8 cellular contexts compared by ENCODE assay signal in the genomic region with DNA sequence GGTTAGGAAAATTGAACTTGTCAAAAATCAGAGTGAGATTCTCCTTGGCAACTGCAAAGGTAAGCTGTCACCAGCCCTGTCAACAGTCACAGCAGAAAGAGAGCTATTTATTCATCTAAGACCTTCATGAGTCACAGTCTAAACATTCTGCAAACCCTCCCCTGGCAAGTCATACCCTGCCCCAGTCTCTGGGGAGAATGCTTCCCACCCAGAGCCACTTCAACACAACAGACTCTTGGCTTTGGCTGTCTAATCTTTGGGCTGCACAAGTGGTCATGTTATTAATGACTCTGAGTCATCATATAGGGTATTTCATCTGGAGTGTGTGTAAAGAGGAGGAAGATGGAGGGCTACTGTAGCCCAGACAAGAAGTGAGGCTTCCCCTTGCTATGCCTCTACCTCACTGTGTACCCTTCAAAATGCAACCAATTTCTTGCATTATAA.
DNase-seq lines count a peak whose midpoint lies in the region; ATAC-seq and TF ChIP-seq lines count a peak whose summit lies in the region.

No MANE protein-coding gene starts in this region.

- H4K91ac ChIP-seq in H9 (ENCODE audit: insufficient read length, low read depth, low read length), result no peak overlapping the region

- TF ChIP-seq CTCF in right atrium auricular region (IDR thresholded peaks at IDR 0.05), result no peak
- no peak for TF ChIP-seq CTCF in H9 (conservative IDR thresholded peaks at IDR 0.05)
- TF ChIP-seq CTCF in WERI-Rb-1 (IDR thresholded peaks at IDR 0.05; ENCODE audit: low read depth, low read length), result no peak
- TF ChIP-seq CTCF in testis (IDR thresholded peaks at IDR 0.05), result no peak

- H3K79me1 ChIP-seq in H9 (ENCODE audit: insufficient read depth, low read depth, low read length, poor library complexity, severe bottlenecking), result no peaks in the 10 kb centered on the region

- peaks cover 2 to 19% (median 18%) of the 10 kb centered on the region in 3 experiments; a peak in 4 of 7 replicates for H3K36me3 Mint-ChIP-seq in H9 (ENCODE audit: insufficient read depth in 1 of 3, low read depth in 3 of 3)

- H3K4me1 ChIP-seq in right atrium auricular region (peaks cover 0 to 18% of the 10 kb centered on the region in 2 donors), H9 (ENCODE audit: insufficient read depth, low read length) (0 out of 2 replicates have a peak, but pooled peaks cover 3% of the 10 kb centered on the region), testis (peaks cover 19% of the 10 kb centered on the region)

- H2AK5ac ChIP-seq in H9 (ENCODE audit: insufficient read length, low read length), result no peak overlapping the region

- H2BK15ac ChIP-seq in H9 (ENCODE audit: low read depth, low read length), result no peak overlapping the region

- no peaks in the 10 kb centered on the region for H4K20me1 ChIP-seq in H9 (ENCODE audit: control insufficient read depth, insufficient read depth, insufficient read length)

- H3K4ac ChIP-seq in H9 (ENCODE audit: low read depth, low read length), result no peak overlapping the region

- no peaks in the 10 kb centered on the region for H3K23me2 ChIP-seq in H9 (ENCODE audit: insufficient read length, low read depth, low read length, poor library complexity, severe bottlenecking)

- no peaks in the 10 kb centered on the region for H3K79me2 ChIP-seq in H9 (ENCODE audit: insufficient read depth, low read length)

- H4K8ac ChIP-seq in H9 (replicated peaks; ENCODE audit: insufficient read length, low read depth, low read length), result no peak overlapping the region

- H3K4me1 Mint-ChIP-seq in H9, result peaks cover 25 to 26% of the 10 kb centered on the region in 2 experiments

- H3K4me3 Mint-ChIP-seq in H9, result no peak overlapping the region

- H2BK120ac ChIP-seq in H9 (ENCODE audit: low read depth, low read length, poor library complexity, severe bottlenecking), result no peak overlapping the region

- no peaks in the 10 kb centered on the region for H3K27me3 Mint-ChIP-seq in H9 (ENCODE audit: low read depth)

- no peak overlapping the region for H2BK20ac ChIP-seq in H9 (ENCODE audit: low read depth, low read length, poor library complexity, severe bottlenecking)

- no peak overlapping the region for H2AFZ ChIP-seq in H9 (ENCODE audit: low read length)

- DNase-seq in RPMI7951 (ENCODE audit: low read depth) (peak; percentile 97), right atrium auricular region (ENCODE audit: low spot score) (peak; percentile 74), H9 (no peak), WERI-Rb-1 (no peak), testis (no peak)
- no peak for DNase-seq in stimulated activated CD4-positive, alpha-beta T cell treated with anti-CD3 and anti-CD28 coated beads, Interleukin-1b, Interleukin-23, amount 100 ng/mL, for 48 hours

- no peak overlapping the region for H4K5ac ChIP-seq in H9 (ENCODE audit: insufficient read length, low read depth, low read length)

- H3K9ac ChIP-seq in H9 (ENCODE audit: extremely low read depth, insufficient read length, low read length), result no peak overlapping the region

- H3K4me3 ChIP-seq in right atrium auricular region (no peak overlapping the region), WERI-Rb-1 (ENCODE audit: low read depth, low read length) (no peak overlapping the region), testis (no peak overlapping the region)

- H3K9me3 ChIP-seq in right atrium auricular region, result no peaks in the 10 kb centered on the region
- H3K9me3 ChIP-seq in H9 (ENCODE audit: control insufficient read depth, low read depth, low read length), result no peaks in the 10 kb centered on the region
- H3K9me3 ChIP-seq in WERI-Rb-1 (ENCODE audit: severe bottlenecking), result no peaks in the 10 kb centered on the region
- H3K9me3 ChIP-seq in testis, result no peaks in the 10 kb centered on the region

- no peak overlapping the region for H3K23ac ChIP-seq in H9 (ENCODE audit: insufficient read length, low read depth, low read length)

- H3K14ac ChIP-seq in H9 (ENCODE audit: insufficient read depth, low read length), result no peak overlapping the region

- H3K4me2 ChIP-seq in H9 (ENCODE audit: insufficient read depth, insufficient read length, low read length), result no peak overlapping the region

- H3K36me3 ChIP-seq in right atrium auricular region (no peaks in the 10 kb centered on the region), WERI-Rb-1 (no peaks in the 10 kb centered on the region), testis (ENCODE audit: low read depth, missing control alignments) (no peaks in the 10 kb centered on the region)

- H3K18ac ChIP-seq in H9 (ENCODE audit: insufficient read length, low read depth, low read length), result no peak overlapping the region

- no peak overlapping the region for H2BK5ac ChIP-seq in H9 (ENCODE audit: insufficient read length, low read length)

- H2BK12ac ChIP-seq in H9 (ENCODE audit: insufficient read length, low read depth, low read length), result no peak overlapping the region

- no peak overlapping the region for H3K27ac Mint-ChIP-seq in H9

- no peak overlapping the region for H3T11ph ChIP-seq in H9 (ENCODE audit: low read length)

- H3K27ac ChIP-seq in right atrium auricular region (peak overlapping the region in 1 of 2 donors; percentile 48), H9 (ENCODE audit: insufficient read length, low read depth, low read length) (no peak overlapping the region), WERI-Rb-1 (no peak overlapping the region), testis (no peak overlapping the region)

- TF ChIP-seq POLR2A in testis (IDR thresholded peaks at IDR 0.05), result no peak

- no peaks in the 10 kb centered on the region for H3K9me3 Mint-ChIP-seq in H9

- intact Hi-C loops in testis (cut with DNase I; ENCODE audit: low total_unique reads), result loop anchor here (10.0 kb wide), 1 partner anchor 85 kb away; no protein-coding TSS in a partner anchor

- H3K27me3 ChIP-seq in right atrium auricular region (no peaks in the 10 kb centered on the region), H9 (ENCODE audit: insufficient read depth, low read length) (no peaks in the 10 kb centered on the region), WERI-Rb-1 (ENCODE audit: insufficient read depth, low read depth, severe bottlenecking) (no peaks in the 10 kb centered on the region), testis (no peaks in the 10 kb centered on the region)

- ATAC-seq in GM18517 (IDR thresholded peaks at IDR 0.05; ENCODE audit: unreplicated experiment), result peak; percentile 58
- peak; percentile 52 for ATAC-seq in HG03342 (IDR thresholded peaks at IDR 0.05; ENCODE audit: unreplicated experiment)

- H3K56ac ChIP-seq in H9 (ENCODE audit: insufficient read length, low read depth, low read length), result no peak overlapping the region

Comparison
In these comparisons a context has a peak if more than half of its experiments do, and no peak if none do; other contexts are left out.
1. DNase-seq: peak in RPMI7951 (single experiment) and right atrium auricular region (single experiment); none in stimulated activated CD4-positive, alpha-beta T cell treated with anti-CD3 and anti-CD28 coated beads, Interleukin-1b, Interleukin-23, amount 100 ng/mL, for 48 hours (single experiment), H9 (single experiment), WERI-Rb-1 (single experiment) and testis (single experiment).